In genomic region chr13:110549795-110550160, GRCh38 we compare ENCODE assay signal across 17 cellular contexts. TPM values are rescaled to one million over a fixed set of nuclear protein-coding genes. Genes with fewer than 3 reads are reported as not detected.
DNase-seq lines count a peak whose midpoint lies in the region; ATAC-seq and TF ChIP-seq lines count a peak whose summit lies in the region.
"Had no signal": no experiment of that assay in that cellular context is flagged by ENCODE, and none has a peak within 500 bp of the region (broad histone marks: within the 10 kb centered on the region; RNA-seq: fewer than 3 reads in every experiment).

No MANE protein-coding gene starts in this region.

- H2AFZ ChIP-seq in trophoblast cell (ENCODE audit: insufficient read depth, low read length, poor library complexity) (no peak overlapping the region), OCI-LY7 (ENCODE audit: low read length) (no peak overlapping the region)

- H2BK5ac ChIP-seq in trophoblast cell (ENCODE audit: low read depth, low read length, poor library complexity) = peak overlapping the region; percentile 63

- TF ChIP-seq CTCF in heart left ventricle (IDR thresholded peaks at IDR 0.05) (no peak), endodermal cell (conservative IDR thresholded peaks at IDR 0.05) (no peak), type B pancreatic cell (conservative IDR thresholded peaks at IDR 0.05) (no peak), OCI-LY7 (conservative IDR thresholded peaks at IDR 0.05; ENCODE audit: low read length) (no peak)

- BruUV-seq in OCI-LY7 (replicated peaks; lab: Mats Ljungman, UMichigan) = no TSS peak

- H3K9me3 ChIP-seq in heart left ventricle (no peaks in the 10 kb centered on the region), endodermal cell (ENCODE audit: control insufficient read depth, low read length) (peaks cover 31% of the 10 kb centered on the region), trophoblast cell (ENCODE audit: insufficient read depth, low read depth, low read length) (no peaks in the 10 kb centered on the region), OCI-LY7 (ENCODE audit: low read length) (no peaks in the 10 kb centered on the region)

- peaks cover 13% of the 10 kb centered on the region for H3K79me2 ChIP-seq in trophoblast cell (ENCODE audit: control insufficient read depth, insufficient read depth, low read length, poor library complexity)
- H3K79me2 ChIP-seq in OCI-LY7 (ENCODE audit: insufficient read depth, low read depth, low read length) = no peaks in the 10 kb centered on the region

- DNase-seq in Right ventricle myocardium inferior (ENCODE audit: missing footprints) = peak; percentile 56
- no peak for DNase-seq in heart left ventricle
- DNase-seq in endodermal cell = no peak
- no peak for DNase-seq in trophoblast cell
- no peak for DNase-seq in type B pancreatic cell (ENCODE audit: extremely low spot score, unreplicated experiment)
- DNase-seq in OCI-LY7 (ENCODE audit: low spot score) = no peak
- DNase-seq: AML-193; Calu3; CD8-positive, alpha-beta memory T cell; DMS79; GOT3; H9 had no signal

- peak overlapping the region; percentile 91 for H4K91ac ChIP-seq in trophoblast cell (ENCODE audit: low read depth, low read length)

- no peaks in the 10 kb centered on the region for H3K27me3 Mint-ChIP-seq in endodermal cell (ENCODE audit: insufficient read depth)
- H3K27me3 Mint-ChIP-seq in type B pancreatic cell = no peaks in the 10 kb centered on the region

- H3K4ac ChIP-seq in trophoblast cell (ENCODE audit: low read depth, low read length) = peak overlapping the region; percentile 61

- peaks cover 28% of the 10 kb centered on the region for H3K36me3 Mint-ChIP-seq in endodermal cell (ENCODE audit: low read depth)
- no peaks in the 10 kb centered on the region for H3K36me3 Mint-ChIP-seq in type B pancreatic cell

- H3K9ac ChIP-seq in endodermal cell (ENCODE audit: extremely low read depth, low read length, poor library complexity, severe bottlenecking) (peak overlapping the region; percentile 19), trophoblast cell (ENCODE audit: low read length) (no peak overlapping the region)
- H3K9ac ChIP-seq: BLaER1 had no signal

- ATAC-seq in Right ventricle myocardium inferior = no peak
- no peak for ATAC-seq in heart left ventricle
- ATAC-seq in GM19035 (IDR thresholded peaks at IDR 0.05; ENCODE audit: unreplicated experiment) = no peak
- no peak for ATAC-seq in HG02840 (IDR thresholded peaks at IDR 0.05; ENCODE audit: low FRiP score, unreplicated experiment)

- peaks cover 34% of the 10 kb centered on the region for H3K4me1 Mint-ChIP-seq in endodermal cell
- H3K4me1 Mint-ChIP-seq in type B pancreatic cell (ENCODE audit: unreplicated experiment) = peaks cover 20% of the 10 kb centered on the region
- H3K4me1 Mint-ChIP-seq: CD8-positive, alpha-beta memory T cell had no signal

- no peak for TF ChIP-seq POLR2A in heart left ventricle (IDR thresholded peaks at IDR 0.05)

- intact Hi-C loops in Right ventricle myocardium inferior (cut with DNase I) (no loop called here), heart left ventricle (cut with DNase I) (loop anchor here in 4 of 10 donors (5.0 to 10.0 kb wide), 4 partner anchors 82 to 335 kb away; no protein-coding TSS in a partner anchor), OCI-LY7 (cut with micrococcal nuclease; ENCODE audit: unreplicated experiment) (no loop called here)

- H3K79me1 ChIP-seq in trophoblast cell (ENCODE audit: low read length) = peaks cover 38% of the 10 kb centered on the region

- no peaks in the 10 kb centered on the region for H4K20me1 ChIP-seq in OCI-LY7 (ENCODE audit: insufficient read depth, low read length)

- CTCF ChIA-PET in OCI-LY7 (lab: Charles Lee; ENCODE audit: unreplicated experiment) = no interaction called here

- H3K4me1 ChIP-seq in heart left ventricle (peaks cover 0 to 39% (median 24%) of the 10 kb centered on the region in 12 donors), endodermal cell (ENCODE audit: control insufficient read depth, insufficient read depth, low read length) (peaks cover 31% of the 10 kb centered on the region), trophoblast cell (ENCODE audit: control insufficient read depth in 1 of 2, insufficient read depth in 2 of 2, low read length in 2 of 2) (peaks cover 38 to 45% of the 10 kb centered on the region in 2 experiments), OCI-LY7 (ENCODE audit: insufficient read depth, low read length, poor library complexity, severe bottlenecking) (no peaks in the 10 kb centered on the region)

- WGBS in heart left ventricle, 4 donors = 95 to 98% (median 97%) methylated on average over 11 of the region's 11 CpGs
- WGBS in endodermal cell (ENCODE audit: insufficient coverage in 1 of 2, insufficient read length in 1 of 2), 2 experiments = 91 to 98% methylated on average over 10 to 11 of the region's 11 CpGs
- no CpG with 5 or more reads among the region's 11 CpGs for WGBS in trophoblast cell (ENCODE audit: extremely low coverage, insufficient coverage, insufficient read length)

- POLR2A ChIA-PET in OCI-LY7 (lab: Charles Lee) = no interaction called here

- H3K18ac ChIP-seq in trophoblast cell (ENCODE audit: low read length) = peak overlapping the region; percentile 97

- H2BK12ac ChIP-seq in trophoblast cell (ENCODE audit: low read length) = peak overlapping the region; percentile 85

- no peaks in the 10 kb centered on the region for H3K9me2 ChIP-seq in OCI-LY7 (ENCODE audit: insufficient read depth, low read length)

- H4K8ac ChIP-seq in trophoblast cell (ENCODE audit: low read depth, low read length) = peak overlapping the region; percentile 75

- H3K14ac ChIP-seq in trophoblast cell (ENCODE audit: low read length) = peak overlapping the region; percentile 91

- peaks cover 0 to 3% (median 0%) of the 10 kb centered on the region in 9 donors for H3K36me3 ChIP-seq in heart left ventricle
- H3K36me3 ChIP-seq in endodermal cell (ENCODE audit: control insufficient read depth, insufficient read depth, low read length) = peaks cover 20% of the 10 kb centered on the region
- H3K36me3 ChIP-seq in trophoblast cell (ENCODE audit: control insufficient read depth in 1 of 2, insufficient read depth in 2 of 2, low read length in 2 of 2) = peaks cover 3 to 6% of the 10 kb centered on the region in 2 experiments
- H3K36me3 ChIP-seq in OCI-LY7 (ENCODE audit: insufficient read depth, low read length) = no peaks in the 10 kb centered on the region

- H3K9me3 Mint-ChIP-seq in endodermal cell (peaks cover 19% of the 10 kb centered on the region), type B pancreatic cell (no peaks in the 10 kb centered on the region)
- H3K9me3 Mint-ChIP-seq: CD8-positive, alpha-beta memory T cell had no signal

- no peak overlapping the region for H3K23ac ChIP-seq in trophoblast cell (ENCODE audit: low read length)

- H3K4me2 ChIP-seq in trophoblast cell (ENCODE audit: low read length) (no peak overlapping the region), OCI-LY7 (ENCODE audit: low read length) (no peak overlapping the region)
- H3K4me2 ChIP-seq: BLaER1 had no signal

- no peaks in the 10 kb centered on the region for H3K27me3 ChIP-seq in heart left ventricle
- H3K27me3 ChIP-seq in endodermal cell (ENCODE audit: control insufficient read depth, insufficient read depth, low read length, poor library complexity, severe bottlenecking) = no peaks in the 10 kb centered on the region
- H3K27me3 ChIP-seq in trophoblast cell (ENCODE audit: insufficient read depth, low read length) = no peaks in the 10 kb centered on the region
- H3K27me3 ChIP-seq: BLaER1 had no signal

- peak overlapping the region; percentile 85 for H3K27ac Mint-ChIP-seq in endodermal cell
- H3K27ac Mint-ChIP-seq in type B pancreatic cell = peak overlapping the region; percentile 61

- H3K4me3 Mint-ChIP-seq in endodermal cell = no peak overlapping the region
- H3K4me3 Mint-ChIP-seq in type B pancreatic cell = no peak overlapping the region
- H3K4me3 Mint-ChIP-seq: CD8-positive, alpha-beta memory T cell; H9 had no signal

- H3K27ac ChIP-seq in heart left ventricle = no peak overlapping the region
- H3K27ac ChIP-seq in endodermal cell (ENCODE audit: low read depth, low read length) = no peak overlapping the region
- peak overlapping the region; percentile 83 for H3K27ac ChIP-seq in trophoblast cell (ENCODE audit: low read depth, low read length)
- H3K27ac ChIP-seq in OCI-LY7 (ENCODE audit: low read depth, low read length, poor library complexity, severe bottlenecking) = no peak overlapping the region
- H3K27ac ChIP-seq: 22Rv1, BLaER1 had no signal

- no peak overlapping the region for H4K12ac ChIP-seq in trophoblast cell (ENCODE audit: low read depth, low read length)

- no peak overlapping the region for H3K4me3 ChIP-seq in heart left ventricle
- peak overlapping the region; percentile 4 for H3K4me3 ChIP-seq in endodermal cell (ENCODE audit: low read length)
- no peak overlapping the region for H3K4me3 ChIP-seq in trophoblast cell (ENCODE audit: low read depth, low read length)
- no peak overlapping the region for H3K4me3 ChIP-seq in OCI-LY7 (ENCODE audit: low read depth, low read length, poor library complexity, severe bottlenecking)
- H3K4me3 ChIP-seq: BLaER1, GM12878 had no signal

- H2AK5ac ChIP-seq in trophoblast cell (ENCODE audit: low read length) = peak overlapping the region; percentile 67

- H2BK120ac ChIP-seq in trophoblast cell (ENCODE audit: insufficient read depth, low read length, poor library complexity) = peak overlapping the region; percentile 89

RNA-seq across cellular contexts. Expression of gene RAB20, which starts 11.7 kb away (rescaled TPM):
- total RNA-seq in Right ventricle myocardium inferior (10.5 TPM), heart left ventricle (10 to 100 TPM in 8 of 9 donors, 1 to 10 TPM in 1; 5.5 to 30.2 (median 13.7) TPM), endodermal cell (10 to 100 TPM; 12.6 to 14.2 TPM), type B pancreatic cell (ENCODE audit: low replicate concordance) (6.4 and 9.1 TPM in 2 replicates), OCI-LY7 (2022) (not detected in 2 replicates)
- polyA plus RNA-seq in heart left ventricle = 10 to 100 TPM in 1 of 2 donors, 1 to 10 TPM in 1; 7.4 to 17.3 TPM
- polyA plus RNA-seq in endodermal cell (2013, experiment 1 of 2) = 5.4 TPM
- polyA plus RNA-seq in endodermal cell (2013, experiment 2 of 2) = 6.1 TPM
- polyA plus RNA-seq in trophoblast cell (2013) = 29.9 and 30.6 TPM in 2 replicates
- total RNA-seq in OCI-LY7 (2014; rRNA removed; shearing (Covaris generic)) = not detected in 2 replicates
